14 cellular contexts compared by ENCODE assay signal in the genomic region with DNA sequence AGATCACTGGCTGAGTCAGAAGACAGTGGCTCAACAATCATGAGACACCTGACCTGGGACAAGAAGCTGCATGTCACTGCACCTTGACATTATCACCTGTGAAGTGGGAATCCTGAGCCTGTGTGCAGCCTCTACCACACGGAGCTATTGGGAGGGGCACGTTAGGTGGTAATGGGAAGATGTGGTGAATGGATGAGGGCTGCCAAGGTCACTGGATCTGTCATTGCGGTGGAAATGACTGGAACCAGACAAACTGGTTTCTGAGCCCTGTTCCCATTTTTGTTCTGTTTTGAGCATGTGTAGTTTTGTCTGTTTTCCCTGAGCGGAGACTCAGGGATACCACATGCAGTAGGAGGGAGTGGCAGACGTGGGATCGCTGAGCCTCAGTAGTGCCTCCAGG.
A peak's percentile ranks its signal among the peaks of the same experiment; 100 is the strongest.
DNase-seq lines count a peak whose midpoint lies in the region; ATAC-seq and TF ChIP-seq lines count a peak whose summit lies in the region.
"Had no signal": no experiment of that assay in that cellular context is flagged by ENCODE, and none has a peak within 500 bp of the region (broad histone marks: within the 10 kb centered on the region; RNA-seq: fewer than 3 reads in every experiment).

No MANE protein-coding gene starts in this region.

- no peak for TF ChIP-seq POLR2A in transverse colon (IDR thresholded peaks at IDR 0.05)

- peak; percentile 62; the same call in 1 of the 2 replicates for TF ChIP-seq EP300 in Ishikawa (IDR thresholded peaks at IDR 0.05; ENCODE audit: borderline replicate concordance)
- TF ChIP-seq EP300 in transverse colon (IDR thresholded peaks at IDR 0.05; ENCODE audit: low read depth) = no peak

- peaks cover 53% of the 10 kb centered on the region for H3K4me1 Mint-ChIP-seq in nephron progenitor cell

- H3K36me3 Mint-ChIP-seq in nephron progenitor cell (ENCODE audit: low read depth) = no peaks in the 10 kb centered on the region

- H3K27me3 ChIP-seq in RWPE2 (ENCODE audit: insufficient read depth, poor library complexity, severe bottlenecking) (no peaks in the 10 kb centered on the region), foreskin keratinocyte (no peaks in the 10 kb centered on the region), transverse colon (no peaks in the 10 kb centered on the region)
- H3K27me3 ChIP-seq: sigmoid colon had no signal

- no peak overlapping the region for H3K4me3 Mint-ChIP-seq in nephron progenitor cell
- H3K4me3 Mint-ChIP-seq: activated T-cell treated with anti-CD3 and anti-CD28 coated beads, Interleukin-2, amount 50 U/mL, for 24 hours; B cell had no signal

- in situ Hi-C loops in transverse colon (cut with MboI; ENCODE audit: low pct_ligation_motif_present in 1 of 4, low pct_unique_long_range_greater_than_20kb in 1 of 4, low sequenced_read_pairs in 3 of 4) = no loop called here

- intact Hi-C loops in transverse colon (cut with DNase I; ENCODE audit: low total_unique reads) = no loop called here

- H3K27ac ChIP-seq in RWPE2 (ENCODE audit: poor library complexity, severe bottlenecking) (peak overlapping the region; percentile 98), foreskin keratinocyte (peak overlapping the region; percentile 100), transverse colon (no peak overlapping the region)
- H3K27ac ChIP-seq: sigmoid colon, SK-N-MC had no signal

- H3K27me3 Mint-ChIP-seq in nephron progenitor cell (ENCODE audit: low read depth, poor library complexity) = peaks cover 7% of the 10 kb centered on the region

- no peaks in the 10 kb centered on the region for H3K9me3 ChIP-seq in RWPE2 (ENCODE audit: severe bottlenecking)
- peaks cover 0 to 3% of the 10 kb centered on the region in 2 donors for H3K9me3 ChIP-seq in transverse colon
- H3K9me3 ChIP-seq: sigmoid colon had no signal

- H3K4me1 ChIP-seq in RWPE2 (ENCODE audit: insufficient read depth, poor library complexity, severe bottlenecking) = peaks cover 44% of the 10 kb centered on the region
- peaks cover 39% of the 10 kb centered on the region for H3K4me1 ChIP-seq in foreskin keratinocyte
- H3K4me1 ChIP-seq in transverse colon = peaks cover 0 to 27% (median 7%) of the 10 kb centered on the region in 4 donors

- WGBS in transverse colon (ENCODE audit: low coverage in 1 of 2), 2 donors = 48 to 59% methylated on average over 4 to 6 of the region's 6 CpGs

- ATAC-seq in RWPE2 (ENCODE audit: low read depth) (no peak), foreskin keratinocyte (peak; percentile 41), GM19463 (IDR thresholded peaks at IDR 0.05; ENCODE audit: unreplicated experiment) (no peak), HG03521 (IDR thresholded peaks at IDR 0.05; ENCODE audit: unreplicated experiment) (no peak)

- no peak overlapping the region for H3K4me3 ChIP-seq in RWPE2 (ENCODE audit: severe bottlenecking)
- H3K4me3 ChIP-seq in transverse colon = no peak overlapping the region
- H3K4me3 ChIP-seq: sigmoid colon, SK-N-MC had no signal

- no peaks in the 10 kb centered on the region for H3K36me3 ChIP-seq in RWPE2 (ENCODE audit: low read depth)
- H3K36me3 ChIP-seq in transverse colon = no peaks in the 10 kb centered on the region
- H3K36me3 ChIP-seq: sigmoid colon had no signal

- peaks cover 11% of the 10 kb centered on the region for H3K9me3 Mint-ChIP-seq in nephron progenitor cell
- H3K9me3 Mint-ChIP-seq: activated T-cell treated with anti-CD3 and anti-CD28 coated beads, Interleukin-2, amount 50 U/mL, for 24 hours had no signal

- TF ChIP-seq CTCF in RWPE2 (IDR thresholded peaks at IDR 0.05; ENCODE audit: poor library complexity, severe bottlenecking) = no peak
- no peak for TF ChIP-seq CTCF in foreskin keratinocyte (conservative IDR thresholded peaks at IDR 0.05)
- no peak for TF ChIP-seq CTCF in transverse colon (IDR thresholded peaks at IDR 0.05)
- no peak for TF ChIP-seq CTCF in nephron progenitor cell (IDR thresholded peaks at IDR 0.05)

- TF ChIP-seq RAD21 in Ishikawa (IDR thresholded peaks at IDR 0.05; ENCODE audit: low read depth) = peak; percentile 26; the same call in 1 of the 2 replicates

- no peak for DNase-seq in RWPE2 (ENCODE audit: low spot score)
- peak; percentile 80 to 91 for DNase-seq in foreskin keratinocyte
- peak; percentile 24 for DNase-seq in transverse colon
- no peak for DNase-seq in nephron progenitor cell
- DNase-seq: activated CD4-positive, alpha-beta T cell treated with anti-CD3 and anti-CD28 coated beads, Interleukin-2, amount 50 U/mL, for 1 hour; activated naive CD4-positive, alpha-beta T cell treated with anti-CD3 and anti-CD28 coated beads, Interleukin-2, amount 50 U/mL, for 16 hours; activated T-cell treated with anti-CD3 and anti-CD28 coated beads, Interleukin-2, amount 50 U/mL, for 24 hours; sigmoid colon; stimulated activated CD4-positive, alpha-beta T cell treated with anti-CD3 and anti-CD28 coated beads, Interleukin-2, amount 100 ng/mL, for 48 hours had no signal

- H3K27ac Mint-ChIP-seq in nephron progenitor cell = no peak overlapping the region
- H3K27ac Mint-ChIP-seq: activated T-cell treated with anti-CD3 and anti-CD28 coated beads, Interleukin-2, amount 50 U/mL, for 24 hours; B cell had no signal

TF ChIP-seq in Ishikawa, 13 proteins besides CTCF, POLR2A, EP300 and RAD21:
- TF ChIP-seq FOXM1 (IDR thresholded peaks at IDR 0.05; ENCODE audit: borderline replicate concordance, low read depth) (no peak; the same call in 1 of the 2 replicates), YY1 (IDR thresholded peaks at IDR 0.05; ENCODE audit: low read depth) (peak; percentile 61; the same call in 1 of the 2 replicates), NFIC (IDR thresholded peaks at IDR 0.05) (peak; percentile 67), CREB1 (IDR thresholded peaks at IDR 0.05; ENCODE audit: low read depth) (no peak), MAX (IDR thresholded peaks at IDR 0.05) (peak; percentile 73), TEAD4 (IDR thresholded peaks at IDR 0.05) (0 out of 2 replicates have a peak, but pooled peaks have one; percentile 65), TCF12 (IDR thresholded peaks at IDR 0.05; ENCODE audit: low read depth) (peak; percentile 73; the same call in 1 of the 2 replicates)

Comparison
In these comparisons a context has a peak if more than half of its experiments do, and no peak if none do; other contexts are left out.
1. DNase-seq: peak in foreskin keratinocyte (2 of 2) and transverse colon (single experiment); none in RWPE2 (single experiment) and nephron progenitor cell (single experiment).
2. H3K27ac ChIP-seq: peak in RWPE2 (single experiment) and foreskin keratinocyte (single experiment); none in transverse colon (0 of 4).